Comparison of ENCODE assay signal across 8 cellular contexts in the genomic region with DNA sequence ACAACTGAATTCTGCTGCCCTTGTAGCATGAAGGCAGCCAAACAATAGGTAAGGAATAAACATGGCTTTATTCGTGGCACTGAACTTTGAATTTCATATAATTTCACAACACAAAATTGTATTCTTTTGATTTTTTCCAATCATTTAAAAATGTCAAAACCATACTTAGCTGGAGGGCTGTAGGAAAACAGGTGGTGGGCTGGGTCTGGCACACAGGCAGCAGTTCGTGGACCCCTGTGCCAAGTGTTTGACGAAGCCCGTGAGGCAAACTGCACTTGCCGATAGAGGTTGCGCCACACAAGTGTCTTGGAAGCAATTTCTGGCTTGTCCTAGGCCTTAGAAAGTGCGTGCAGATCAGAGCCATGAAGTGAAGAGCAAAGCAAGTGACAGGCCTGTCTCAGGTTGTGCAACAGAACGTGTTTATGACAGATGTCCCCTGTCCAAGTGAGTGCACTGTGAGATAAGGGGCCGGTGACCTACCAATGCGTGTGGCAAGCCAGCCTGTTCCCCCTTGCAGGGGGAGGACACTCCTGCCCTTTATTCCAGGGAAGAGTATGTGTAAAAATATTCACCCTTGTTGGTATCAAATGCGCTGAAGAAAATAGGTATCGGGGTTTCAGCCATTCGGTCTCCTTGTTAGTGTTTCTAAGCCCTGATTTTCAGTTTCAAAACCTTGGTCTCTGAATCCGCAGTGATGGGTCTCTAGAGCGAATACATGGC. TPM values are rescaled to one million over a fixed set of nuclear protein-coding genes. Genes with fewer than 3 reads are reported as not detected.
DNase-seq lines count a peak whose midpoint lies in the region; ATAC-seq, FAIRE-seq and TF ChIP-seq lines count a peak whose summit lies in the region.

No MANE protein-coding gene starts in this region.

- H3K27ac ChIP-seq in HEK293 (ENCODE audit: extremely low read depth, low read depth, low read length) (peak overlapping the region; percentile 65; the same call in 1 of the 2 replicates), brain microvascular endothelial cell (no peak overlapping the region), keratinocyte (ENCODE audit: control insufficient read depth, insufficient read depth, low read length) (no peak overlapping the region)

- H3K27ac Mint-ChIP-seq in stimulated activated memory B cell treated with anti-CD40 and anti-IgM and Interleukin-4, amounts not matched to agents 10 μg/mL and 1 μg/mL and 100 μg/mL, for 72 hours = peak overlapping the region; percentile 94

- no peak for FAIRE-seq in keratinocyte (lab: Jason Lieb, UNC)
- FAIRE-seq in urothelium cell line (lab: Jason Lieb, UNC) = no peak

- H3K4me3 ChIP-seq in HEK293 (ENCODE audit: low read depth, low read length) (peak overlapping the region; percentile 69), NT2/D1 (ENCODE audit: insufficient read length, low read depth) (peak overlapping the region; percentile 62), brain microvascular endothelial cell (ENCODE audit: low read depth, low read length) (peak overlapping the region; percentile 92), keratinocyte (ENCODE audit: control insufficient read depth in 2 of 3, extremely low read depth in 1 of 3, insufficient read depth in 2 of 3, low read depth in 1 of 3, low read length in 3 of 3) (peak overlapping the region; percentile 75 to 79 (median 77))

- H3K4me1 Mint-ChIP-seq in stimulated activated memory B cell treated with anti-CD40 and anti-IgM and Interleukin-4, amounts not matched to agents 10 μg/mL and 1 μg/mL and 100 μg/mL, for 72 hours = peaks cover 53% of the 10 kb centered on the region

- H3K27me3 ChIP-seq in NT2/D1 (ENCODE audit: insufficient read depth, insufficient read length) = peaks cover 32% of the 10 kb centered on the region
- no peaks in the 10 kb centered on the region for H3K27me3 ChIP-seq in brain microvascular endothelial cell (replicated peaks)
- H3K27me3 ChIP-seq in keratinocyte (ENCODE audit: control insufficient read depth, extremely low read depth, insufficient read depth, low read length) = no peaks in the 10 kb centered on the region

- no peaks in the 10 kb centered on the region for H3K9me3 Mint-ChIP-seq in stimulated activated memory B cell treated with anti-CD40 and anti-IgM and Interleukin-4, amounts not matched to agents 10 μg/mL and 1 μg/mL and 100 μg/mL, for 72 hours

- H3K9ac ChIP-seq in NT2/D1 (ENCODE audit: insufficient read length, low read depth) (peak overlapping the region; percentile 74), keratinocyte (ENCODE audit: control insufficient read depth, extremely low read depth, insufficient read depth, low read length) (peak overlapping the region; percentile 34)

- no peaks in the 10 kb centered on the region for H4K20me1 ChIP-seq in keratinocyte (ENCODE audit: control insufficient read depth, extremely low read depth, insufficient read depth, low read length)

- H3K9me3 ChIP-seq in HEK293 (ENCODE audit: control insufficient read depth, insufficient read depth, low read depth, low read length) = no peaks in the 10 kb centered on the region
- H3K9me3 ChIP-seq in NT2/D1 (ENCODE audit: insufficient read depth, low read length) = no peaks in the 10 kb centered on the region
- no peaks in the 10 kb centered on the region for H3K9me3 ChIP-seq in keratinocyte (ENCODE audit: control insufficient read depth, low read depth, low read length)

- peak overlapping the region; percentile 75 for H3K4me2 ChIP-seq in keratinocyte (ENCODE audit: control insufficient read depth, extremely low read depth, insufficient read depth, low read depth, low read length)

- dilution Hi-C loops in keratinocyte (cut with MboI; ENCODE audit: extremely low pct_ligation_motif_present, low sequenced_read_pairs) = no loop called here

- CTCF ChIA-PET in HEK293 (lab: Yijun Ruan, JAX) = no interaction called here

- POLR2A ChIA-PET in HEK293 (lab: Yijun Ruan, JAX) = no interaction called here

- in situ Hi-C loops in brain microvascular endothelial cell (cut with HindIII; ENCODE audit: low pct_ligation_motif_present, low sequenced_read_pairs) = no loop called here

- no peaks in the 10 kb centered on the region for H3K27me3 Mint-ChIP-seq in stimulated activated memory B cell treated with anti-CD40 and anti-IgM and Interleukin-4, amounts not matched to agents 10 μg/mL and 1 μg/mL and 100 μg/mL, for 72 hours

- TF ChIP-seq CTCF in GM10266 (IDR thresholded peaks at IDR 0.05; ENCODE audit: control insufficient read depth, insufficient read depth, low read depth, missing control alignments) (no peak), HEK293 (tag by site-specific recombination; IDR thresholded peaks at IDR 0.05) (no peak), brain microvascular endothelial cell (IDR thresholded peaks at IDR 0.05; ENCODE audit: low read depth, low read length, missing control alignments) (no peak), keratinocyte (optimal IDR thresholded peaks at IDR 0.05 in 1 of 3, IDR thresholded peaks at IDR 0.05 in 1 of 3, conservative IDR thresholded peaks at IDR 0.05 in 1 of 3; ENCODE audit: extremely low read depth in 1 of 3, insufficient read depth in 2 of 3, low read length in 3 of 3) (no peak)

- ATAC-seq in stimulated activated memory B cell treated with anti-CD40 and anti-IgM and Interleukin-4, amounts not matched to agents 10 μg/mL and 1 μg/mL and 100 μg/mL, for 72 hours = no peak
- no peak for ATAC-seq in GM21825 (IDR thresholded peaks at IDR 0.05; ENCODE audit: unreplicated experiment)

- H3K4me3 Mint-ChIP-seq in stimulated activated memory B cell treated with anti-CD40 and anti-IgM and Interleukin-4, amounts not matched to agents 10 μg/mL and 1 μg/mL and 100 μg/mL, for 72 hours = peak overlapping the region; percentile 91

- H3K36me3 Mint-ChIP-seq in stimulated activated memory B cell treated with anti-CD40 and anti-IgM and Interleukin-4, amounts not matched to agents 10 μg/mL and 1 μg/mL and 100 μg/mL, for 72 hours = peaks cover 5% of the 10 kb centered on the region

- peak overlapping the region; percentile 82 for H2AFZ ChIP-seq in keratinocyte (ENCODE audit: control insufficient read depth, low read length)

- DNase-seq in GM10266 (ENCODE audit: extremely low spot score) (peak; percentile 55), NT2/D1 (ENCODE audit: low read depth, low spot score) (no peak), brain microvascular endothelial cell (no peak), keratinocyte (ENCODE audit: low read depth, low spot score) (no peak), urothelium cell line (ENCODE audit: low spot score) (no peak)

- H3K4me1 ChIP-seq in HEK293 (ENCODE audit: control insufficient read depth, insufficient read depth, low read length) (0 out of 2 replicates have a peak, but pooled peaks cover 4% of the 10 kb centered on the region), NT2/D1 (ENCODE audit: insufficient read depth, insufficient read length) (peaks cover 3% of the 10 kb centered on the region), keratinocyte (ENCODE audit: control insufficient read depth, extremely low read depth, insufficient read depth, low read length) (peaks cover 10% of the 10 kb centered on the region)

- H3K36me3 ChIP-seq in HEK293 (ENCODE audit: control insufficient read depth in 2 of 2, insufficient read depth in 1 of 2, low read length in 2 of 2) (no peaks in the 10 kb centered on the region), NT2/D1 (ENCODE audit: insufficient read depth, insufficient read length, low read length) (no peaks in the 10 kb centered on the region), brain microvascular endothelial cell (replicated peaks) (no peaks in the 10 kb centered on the region), keratinocyte (ENCODE audit: control insufficient read depth in 2 of 2, extremely low read depth in 1 of 2, insufficient read depth in 2 of 2, low read length in 2 of 2) (no peaks in the 10 kb centered on the region)

- no peaks in the 10 kb centered on the region for H3K9me1 ChIP-seq in keratinocyte (ENCODE audit: control insufficient read depth, extremely low read depth, insufficient read depth, low read length)

- H3K79me2 ChIP-seq in keratinocyte (ENCODE audit: control insufficient read depth, insufficient read depth, low read length) = peaks cover 5% of the 10 kb centered on the region

TF ChIP-seq in HEK293, 187 proteins besides CTCF, POLR2A, EP300 and RAD21 (continues in another document):
- no peak for TF ChIP-seq ZIC2 (tag by site-specific recombination; IDR thresholded peaks at IDR 0.05)
- no peak for TF ChIP-seq ZNF624 (tag by site-specific recombination; IDR thresholded peaks at IDR 0.05)
- TF ChIP-seq ZNF274 (IDR thresholded peaks at IDR 0.05; ENCODE audit: low read length) = no peak
- no peak for TF ChIP-seq ZNF274 (tag by site-specific recombination; IDR thresholded peaks at IDR 0.05; ENCODE audit: borderline replicate concordance)
- TF ChIP-seq, protein P1, sequence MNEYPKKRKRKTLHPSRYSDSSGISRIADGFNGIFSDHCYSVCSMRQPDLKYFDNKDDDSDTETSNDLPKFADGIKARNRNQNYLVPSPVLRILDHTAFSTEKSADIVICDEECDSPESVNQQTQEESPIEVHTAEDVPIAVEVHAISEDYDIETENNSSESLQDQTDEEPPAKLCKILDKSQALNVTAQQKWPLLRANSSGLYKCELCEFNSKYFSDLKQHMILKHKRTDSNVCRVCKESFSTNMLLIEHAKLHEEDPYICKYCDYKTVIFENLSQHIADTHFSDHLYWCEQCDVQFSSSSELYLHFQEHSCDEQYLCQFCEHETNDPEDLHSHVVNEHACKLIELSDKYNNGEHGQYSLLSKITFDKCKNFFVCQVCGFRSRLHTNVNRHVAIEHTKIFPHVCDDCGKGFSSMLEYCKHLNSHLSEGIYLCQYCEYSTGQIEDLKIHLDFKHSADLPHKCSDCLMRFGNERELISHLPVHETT (tag by site-specific recombination; IDR thresholded peaks at IDR 0.05) = no peak
- peak; percentile 53 for TF ChIP-seq PRDM1 (tag by site-specific recombination; IDR thresholded peaks at IDR 0.05)

RNA-seq across cellular contexts. Expression of a gene that starts 0.8 kb away (rescaled TPM):
- 4.7 to 12.7 TPM (median 7.8 TPM) in 3 replicates for polyA plus RNA-seq in keratinocyte
- not detected for polyA plus RNA-seq in keratinocyte (2011; ENCODE audit: low read depth)
- polyA plus RNA-seq in keratinocyte (2011; cell fraction: cytosol; rRNA removed) = 5.6 and 12.0 TPM in 2 replicates
- 3.1 and 4.2 TPM in 2 replicates for polyA plus RNA-seq in keratinocyte (2011; cell fraction: nucleus; rRNA removed)
- 1.3 and 10.8 TPM in 2 replicates for polyA plus RNA-seq in keratinocyte (2012; ENCODE audit: low replicate concordance)
- polyA minus RNA-seq in keratinocyte = 3.5 to 4.9 TPM (median 4.3 TPM) in 3 replicates
- 5.8 TPM for polyA minus RNA-seq in keratinocyte (2011; cell fraction: cytosol; rRNA and poly(A)+ RNA removed)
- polyA minus RNA-seq in keratinocyte (2011; cell fraction: nucleus; rRNA and poly(A)+ RNA removed) = 2.0 and 3.3 TPM in 2 replicates

RNA-seq across cellular contexts. Expression of a gene that starts 42.6 kb away (rescaled TPM):
- 0.09 to 0.16 TPM (median 0.13 TPM) in 3 replicates for polyA plus RNA-seq in keratinocyte
- 0.35 TPM for polyA plus RNA-seq in keratinocyte (2011; ENCODE audit: low read depth)
- polyA plus RNA-seq in keratinocyte (2011; cell fraction: cytosol; rRNA removed) = not detected in 2 replicates
- polyA plus RNA-seq in keratinocyte (2011; cell fraction: nucleus; rRNA removed) = 0.81 and 1.0 TPM in 2 replicates
- 0.10 TPM in 1 of 2 replicates, not detected in the other for polyA plus RNA-seq in keratinocyte (2012; ENCODE audit: low replicate concordance)
- polyA minus RNA-seq in keratinocyte = 0.29 to 0.30 TPM in 2 of 3 replicates, not detected in the other
- polyA minus RNA-seq in keratinocyte (2011; cell fraction: cytosol; rRNA and poly(A)+ RNA removed) = not detected
- polyA minus RNA-seq in keratinocyte (2011; cell fraction: nucleus; rRNA and poly(A)+ RNA removed) = 0.74 and 1.4 TPM in 2 replicates
